Comparison of ENCODE assay signal across 1 cellular context in the genomic region with DNA sequence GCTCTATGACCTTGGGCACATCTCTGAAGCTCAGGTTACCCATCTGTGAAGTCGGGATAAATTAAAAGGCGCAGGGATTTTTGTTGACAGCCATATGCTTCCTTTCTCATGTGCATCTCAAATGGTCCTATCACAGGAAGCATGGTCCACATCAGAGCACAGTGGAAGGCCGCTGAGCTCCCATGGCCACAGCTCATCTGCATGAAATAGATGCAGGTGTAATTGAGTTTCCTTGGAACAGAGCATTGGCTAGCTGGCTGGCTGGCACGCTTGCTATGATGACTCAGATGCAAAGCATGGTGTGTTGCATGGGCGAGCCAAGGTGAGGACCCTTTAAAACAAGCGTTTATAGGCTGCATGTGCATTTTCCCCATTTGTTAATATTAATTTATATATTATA.
TF ChIP-seq lines count a peak whose summit lies in the region.

No MANE protein-coding gene starts in this region.

TF ChIP-seq in GM23338, 12 proteins besides CTCF, POLR2A, EP300 and RAD21 (continued from another document):
- TF ChIP-seq, protein P1, sequence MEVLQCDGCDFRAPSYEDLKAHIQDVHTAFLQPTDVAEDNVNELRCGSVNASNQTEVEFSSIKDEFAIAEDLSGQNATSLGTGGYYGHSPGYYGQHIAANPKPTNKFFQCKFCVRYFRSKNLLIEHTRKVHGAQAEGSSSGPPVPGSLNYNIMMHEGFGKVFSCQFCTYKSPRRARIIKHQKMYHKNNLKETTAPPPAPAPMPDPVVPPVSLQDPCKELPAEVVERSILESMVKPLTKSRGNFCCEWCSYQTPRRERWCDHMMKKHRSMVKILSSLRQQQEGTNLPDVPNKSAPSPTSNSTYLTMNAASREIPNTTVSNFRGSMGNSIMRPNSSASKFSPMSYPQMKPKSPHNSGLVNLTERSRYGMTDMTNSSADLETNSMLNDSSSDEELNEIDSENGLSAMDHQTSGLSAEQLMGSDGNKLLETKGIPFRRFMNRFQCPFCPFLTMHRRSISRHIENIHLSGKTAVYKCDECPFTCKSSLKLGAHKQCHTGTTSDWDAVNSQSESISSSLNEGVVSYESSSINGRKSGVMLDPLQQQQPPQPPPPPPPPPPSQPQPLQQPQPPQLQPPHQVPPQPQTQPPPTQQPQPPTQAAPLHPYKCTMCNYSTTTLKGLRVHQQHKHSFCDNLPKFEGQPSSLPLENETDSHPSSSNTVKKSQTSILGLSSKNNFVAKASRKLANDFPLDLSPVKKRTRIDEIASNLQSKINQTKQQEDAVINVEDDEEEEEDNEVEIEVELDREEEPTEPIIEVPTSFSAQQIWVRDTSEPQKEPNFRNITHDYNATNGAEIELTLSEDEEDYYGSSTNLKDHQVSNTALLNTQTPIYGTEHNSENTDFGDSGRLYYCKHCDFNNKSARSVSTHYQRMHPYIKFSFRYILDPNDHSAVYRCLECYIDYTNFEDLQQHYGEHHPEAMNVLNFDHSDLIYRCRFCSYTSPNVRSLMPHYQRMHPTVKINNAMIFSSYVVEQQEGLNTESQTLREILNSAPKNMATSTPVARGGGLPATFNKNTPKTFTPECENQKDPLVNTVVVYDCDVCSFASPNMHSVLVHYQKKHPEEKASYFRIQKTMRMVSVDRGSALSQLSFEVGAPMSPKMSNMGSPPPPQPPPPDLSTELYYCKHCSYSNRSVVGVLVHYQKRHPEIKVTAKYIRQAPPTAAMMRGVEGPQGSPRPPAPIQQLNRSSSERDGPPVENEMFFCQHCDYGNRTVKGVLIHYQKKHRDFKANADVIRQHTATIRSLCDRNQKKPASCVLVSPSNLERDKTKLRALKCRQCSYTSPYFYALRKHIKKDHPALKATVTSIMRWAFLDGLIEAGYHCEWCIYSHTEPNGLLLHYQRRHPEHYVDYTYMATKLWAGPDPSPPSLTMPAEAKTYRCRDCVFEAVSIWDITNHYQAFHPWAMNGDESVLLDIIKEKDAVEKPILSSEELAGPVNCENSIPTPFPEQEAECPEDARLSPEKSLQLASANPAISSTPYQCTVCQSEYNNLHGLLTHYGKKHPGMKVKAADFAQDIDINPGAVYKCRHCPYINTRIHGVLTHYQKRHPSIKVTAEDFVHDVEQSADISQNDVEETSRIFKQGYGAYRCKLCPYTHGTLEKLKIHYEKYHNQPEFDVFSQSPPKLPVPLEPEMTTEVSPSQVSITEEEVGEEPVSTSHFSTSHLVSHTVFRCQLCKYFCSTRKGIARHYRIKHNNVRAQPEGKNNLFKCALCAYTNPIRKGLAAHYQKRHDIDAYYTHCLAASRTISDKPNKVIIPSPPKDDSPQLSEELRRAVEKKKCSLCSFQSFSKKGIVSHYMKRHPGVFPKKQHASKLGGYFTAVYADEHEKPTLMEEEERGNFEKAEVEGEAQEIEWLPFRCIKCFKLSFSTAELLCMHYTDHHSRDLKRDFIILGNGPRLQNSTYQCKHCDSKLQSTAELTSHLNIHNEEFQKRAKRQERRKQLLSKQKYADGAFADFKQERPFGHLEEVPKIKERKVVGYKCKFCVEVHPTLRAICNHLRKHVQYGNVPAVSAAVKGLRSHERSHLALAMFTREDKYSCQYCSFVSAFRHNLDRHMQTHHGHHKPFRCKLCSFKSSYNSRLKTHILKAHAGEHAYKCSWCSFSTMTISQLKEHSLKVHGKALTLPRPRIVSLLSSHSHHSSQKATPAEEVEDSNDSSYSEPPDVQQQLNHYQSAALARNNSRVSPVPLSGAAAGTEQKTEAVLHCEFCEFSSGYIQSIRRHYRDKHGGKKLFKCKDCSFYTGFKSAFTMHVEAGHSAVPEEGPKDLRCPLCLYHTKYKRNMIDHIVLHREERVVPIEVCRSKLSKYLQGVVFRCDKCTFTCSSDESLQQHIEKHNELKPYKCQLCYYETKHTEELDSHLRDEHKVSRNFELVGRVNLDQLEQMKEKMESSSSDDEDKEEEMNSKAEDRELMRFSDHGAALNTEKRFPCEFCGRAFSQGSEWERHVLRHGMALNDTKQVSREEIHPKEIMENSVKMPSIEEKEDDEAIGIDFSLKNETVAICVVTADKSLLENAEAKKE (CRISPR knock-in tag; IDR thresholded peaks at IDR 0.05) = no peak
- TF ChIP-seq ZNF114 (CRISPR knock-in tag; IDR thresholded peaks at IDR 0.05) (no peak), STAT1 (IDR thresholded peaks at IDR 0.05; ENCODE audit: unreplicated experiment) (no peak), JUNB (IDR thresholded peaks at IDR 0.05; ENCODE audit: unreplicated experiment) (no peak), ZNF331 (CRISPR knock-in tag; IDR thresholded peaks at IDR 0.05; ENCODE audit: low read depth) (no peak), EZH2phosphoT487 (IDR thresholded peaks at IDR 0.05; ENCODE audit: unreplicated experiment) (no peak), POLR2AphosphoS5 (IDR thresholded peaks at IDR 0.05; ENCODE audit: low read depth) (no peak), NANOG (IDR thresholded peaks at IDR 0.05; ENCODE audit: borderline replicate concordance) (no peak), EZH2 (IDR thresholded peaks at IDR 0.05; ENCODE audit: low read depth, unreplicated experiment) (no peak)
- TF ChIP-seq, protein P2, sequence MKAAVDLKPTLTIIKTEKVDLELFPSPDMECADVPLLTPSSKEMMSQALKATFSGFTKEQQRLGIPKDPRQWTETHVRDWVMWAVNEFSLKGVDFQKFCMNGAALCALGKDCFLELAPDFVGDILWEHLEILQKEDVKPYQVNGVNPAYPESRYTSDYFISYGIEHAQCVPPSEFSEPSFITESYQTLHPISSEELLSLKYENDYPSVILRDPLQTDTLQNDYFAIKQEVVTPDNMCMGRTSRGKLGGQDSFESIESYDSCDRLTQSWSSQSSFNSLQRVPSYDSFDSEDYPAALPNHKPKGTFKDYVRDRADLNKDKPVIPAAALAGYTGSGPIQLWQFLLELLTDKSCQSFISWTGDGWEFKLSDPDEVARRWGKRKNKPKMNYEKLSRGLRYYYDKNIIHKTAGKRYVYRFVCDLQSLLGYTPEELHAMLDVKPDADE (IDR thresholded peaks at IDR 0.05) = no peak
